1 cellular context compared by ENCODE assay signal in genomic region chr9:76390656-76391055, GRCh38.
TF ChIP-seq lines count a peak whose summit lies in the region.

No MANE protein-coding gene starts in this region.

TF ChIP-seq in HepG2, 621 proteins besides CTCF, POLR2A, EP300 and RAD21 (continued from another document):
- peak; percentile 68; the same call in 1 of the 2 replicates for TF ChIP-seq ZNF362 (CRISPR knock-in tag; IDR thresholded peaks at IDR 0.05; ENCODE audit: borderline replicate concordance)
- no peak for TF ChIP-seq TSC22D2 (CRISPR knock-in tag; IDR thresholded peaks at IDR 0.05; ENCODE audit: borderline replicate concordance)
- TF ChIP-seq TCF7L2 (IDR thresholded peaks at IDR 0.05; ENCODE audit: low read depth, low read length) = no peak
- TF ChIP-seq ZNF30 (CRISPR knock-in tag; IDR thresholded peaks at IDR 0.05) = no peak
- 0 out of 2 replicates have a peak, but pooled peaks have one; percentile 12 for TF ChIP-seq HNF4G (IDR thresholded peaks at IDR 0.05; ENCODE audit: borderline replicate concordance, low read depth, low read length)
- no peak for TF ChIP-seq HNF4G (CRISPR knock-in tag; IDR thresholded peaks at IDR 0.05; ENCODE audit: borderline replicate concordance, low read depth)
- no peak for TF ChIP-seq ZNF577 (CRISPR knock-in tag; IDR thresholded peaks at IDR 0.05; ENCODE audit: borderline replicate concordance, low read depth)
- no peak for TF ChIP-seq IRF2 (CRISPR knock-in tag; IDR thresholded peaks at IDR 0.05)
- no peak for TF ChIP-seq PCBP1 (IDR thresholded peaks at IDR 0.05; ENCODE audit: borderline replicate concordance, low read depth, low read length)
- no peak for TF ChIP-seq SOX6 (IDR thresholded peaks at IDR 0.05)
- 0 out of 2 replicates have a peak, but pooled peaks have one; percentile 13 for TF ChIP-seq SOX6 (CRISPR knock-in tag; IDR thresholded peaks at IDR 0.05)
- no peak for TF ChIP-seq ZSCAN25 (CRISPR knock-in tag; IDR thresholded peaks at IDR 0.05)
- TF ChIP-seq ZNF616 (CRISPR knock-in tag; IDR thresholded peaks at IDR 0.05; ENCODE audit: low read depth) = no peak
- TF ChIP-seq ZBTB3 (CRISPR knock-in tag; IDR thresholded peaks at IDR 0.05; ENCODE audit: borderline replicate concordance, low read depth) = no peak
